Comparison of ENCODE assay signal across 9 cellular contexts in genomic region chr3:141294300-141294699, GRCh38.
A peak's percentile ranks its signal among the peaks of the same experiment; 100 is the strongest.
DNase-seq lines count a peak whose midpoint lies in the region; ATAC-seq and TF ChIP-seq lines count a peak whose summit lies in the region.
"Had no signal": no experiment of that assay in that cellular context is flagged by ENCODE, and none has a peak within 500 bp of the region (broad histone marks: within the 10 kb centered on the region; RNA-seq: fewer than 3 reads in every experiment).

No MANE protein-coding gene starts in this region.

- TF ChIP-seq CTCF in heart right ventricle (IDR thresholded peaks at IDR 0.05) (no peak), astrocyte of the spinal cord (IDR thresholded peaks at IDR 0.05; ENCODE audit: low read depth, low read length) (no peak), upper lobe of right lung (IDR thresholded peaks at IDR 0.05) (no peak)

- ATAC-seq in heart right ventricle (no peak), upper lobe of right lung (no peak), HG02678 (IDR thresholded peaks at IDR 0.05; ENCODE audit: unreplicated experiment) (no peak), GM21528 (IDR thresholded peaks at IDR 0.05; ENCODE audit: low FRiP score, unreplicated experiment) (no peak)

- H3K4me3 ChIP-seq in heart right ventricle (peak overlapping the region in 9 of 10 donors; percentile 18 to 50 (median 45)), astrocyte of the spinal cord (ENCODE audit: low read depth, low read length) (no peak overlapping the region), mononuclear cell (ENCODE audit: low read length) (peak overlapping the region; percentile 12), upper lobe of right lung (peak overlapping the region; percentile 45)

- H3K27ac ChIP-seq in heart right ventricle, result peak overlapping the region in 9 of 10 donors; percentile 3 to 85 (median 52)
- peak overlapping the region; percentile 49 for H3K27ac ChIP-seq in upper lobe of right lung

- DNase-seq in heart right ventricle (no peak), cardiac septum (ENCODE audit: low spot score) (no peak), astrocyte of the spinal cord (ENCODE audit: low read depth, low spot score) (peak; percentile 29), upper lobe of right lung (no peak)
- no peak for DNase-seq in stimulated activated CD4-positive, alpha-beta T cell treated with anti-CD3 and anti-CD28 coated beads, Interleukin-1b, Interleukin-23, amount 100 ng/mL, for 48 hours
- DNase-seq: NCI-H2171 treated with DMSO at 0.1 percent for 48 hours had no signal

- intact Hi-C loops in heart right ventricle (cut with DNase I), result no loop called here
- intact Hi-C loops in cardiac septum (cut with DNase I), result no loop called here
- intact Hi-C loops in upper lobe of right lung (cut with DNase I), result no loop called here

- in situ Hi-C loops in astrocyte of the spinal cord (cut with HindIII; ENCODE audit: low sequenced_read_pairs), result no loop called here

- WGBS in heart right ventricle, 2 donors, result 27 to 55% methylated on average over 3 of the region's 3 CpGs

- H3K27me3 ChIP-seq in heart right ventricle (no peaks in the 10 kb centered on the region), mononuclear cell (ENCODE audit: insufficient read depth, low read length) (no peaks in the 10 kb centered on the region), upper lobe of right lung (no peaks in the 10 kb centered on the region)

- H3K4me1 ChIP-seq in heart right ventricle (peaks cover 3 to 43% (median 27%) of the 10 kb centered on the region in 9 donors), mononuclear cell (ENCODE audit: insufficient read depth, low read length) (no peaks in the 10 kb centered on the region), upper lobe of right lung (peaks cover 12% of the 10 kb centered on the region)

- H3K9me3 ChIP-seq in heart right ventricle, result no peaks in the 10 kb centered on the region
- no peaks in the 10 kb centered on the region for H3K9me3 ChIP-seq in mononuclear cell (ENCODE audit: low read depth, low read length)
- no peaks in the 10 kb centered on the region for H3K9me3 ChIP-seq in upper lobe of right lung

- H3K36me3 ChIP-seq in heart right ventricle, result peaks cover 0 to 13% (median 0%) of the 10 kb centered on the region in 9 donors
- no peaks in the 10 kb centered on the region for H3K36me3 ChIP-seq in upper lobe of right lung
